8 cellular contexts compared by ENCODE assay signal in genomic region chr12:94460594-94460959, GRCh38. TPM values are rescaled to one million over a fixed set of nuclear protein-coding genes. Genes with fewer than 3 reads are reported as not detected.
DNase-seq lines count a peak whose midpoint lies in the region; ATAC-seq and TF ChIP-seq lines count a peak whose summit lies in the region.

No MANE protein-coding gene starts in this region.

- intact Hi-C loops in mammary epithelial cell (cut with micrococcal nuclease) = loop anchor here (1.0 kb wide), 1 partner anchor 72 kb away; no protein-coding TSS in a partner anchor

- ATAC-seq in GM19351 (IDR thresholded peaks at IDR 0.05; ENCODE audit: unreplicated experiment) (no peak), GM18870 (IDR thresholded peaks at IDR 0.05; ENCODE audit: unreplicated experiment) (no peak)

- 54% methylated on average over 6 of the region's 6 CpGs for WGBS in HUES64
- WGBS in mammary epithelial cell (ENCODE audit: low coverage, missing lambda C conversion rate) = 11% methylated on average over 6 of the region's 6 CpGs

- H3K79me2 ChIP-seq in mammary epithelial cell (ENCODE audit: insufficient read depth, low read length) = peaks cover 41% of the 10 kb centered on the region

- H3K4me3 ChIP-seq in AG09309 (ENCODE audit: control insufficient read depth, low read depth, low read length) (peak overlapping the region; percentile 90), HUES64 (ENCODE audit: low read length) (peak overlapping the region; percentile 81), mammary epithelial cell (replicated peaks in 1 of 3; ENCODE audit: insufficient read depth in 1 of 3, low read depth in 2 of 3, low read length in 3 of 3) (peak overlapping the region; percentile 72 to 95 (median 91)), muscle layer of duodenum (ENCODE audit: low read depth in 1 of 2, low read length in 2 of 2) (peak overlapping the region; percentile 81 to 93)

- CTCF ChIA-PET in mammary epithelial cell (lab: Charles Lee; ENCODE audit: low non-redundant PET) = no interaction called here

- TF ChIP-seq CTCF in AG09309 (IDR thresholded peaks at IDR 0.05; ENCODE audit: control insufficient read depth, insufficient read depth, low read depth, low read length, missing control alignments) (no peak), mammary epithelial cell (conservative IDR thresholded peaks at IDR 0.05 in 1 of 2, IDR thresholded peaks at IDR 0.05 in 1 of 2; ENCODE audit: extremely low read depth in 1 of 2, insufficient read depth in 1 of 2, low read depth in 1 of 2, low read length in 2 of 2) (no peak)

- peak overlapping the region; percentile 93 for H3K4me2 ChIP-seq in mammary epithelial cell (ENCODE audit: insufficient read depth, low read depth, low read length)

- no peaks in the 10 kb centered on the region for H3K9me3 ChIP-seq in HUES64 (ENCODE audit: insufficient read depth, low read depth, low read length)
- H3K9me3 ChIP-seq in mammary epithelial cell (replicated peaks; ENCODE audit: insufficient read depth, low read length) = no peaks in the 10 kb centered on the region
- no peaks in the 10 kb centered on the region for H3K9me3 ChIP-seq in muscle layer of duodenum (ENCODE audit: control insufficient read depth in 1 of 2, low read length in 2 of 2)

- peak overlapping the region; percentile 88 for H2AFZ ChIP-seq in mammary epithelial cell (ENCODE audit: low read depth, low read length)

- DNase-seq in AG09309 (ENCODE audit: low read depth) = no peak
- no peak for DNase-seq in mammary epithelial cell
- no peak for DNase-seq in NCI-H146 treated with DMSO at 0.1 percent for 48 hours (lab: John Stamatoyannopoulos, UW; ENCODE audit: unreplicated experiment)
- DNase-seq in LoVo (ENCODE audit: low spot score) = no peak

- no peaks in the 10 kb centered on the region for H4K20me1 ChIP-seq in mammary epithelial cell (ENCODE audit: insufficient read depth, low read length)

- dilution Hi-C loops in mammary epithelial cell (cut with HindIII; ENCODE audit: low sequenced_read_pairs) = no loop called here

- TSS peak; percentile 54 for BruUV-seq in mammary epithelial cell (replicated peaks; lab: Mats Ljungman, UMichigan)

- no peak overlapping the region for H3K27ac ChIP-seq in HUES64 (ENCODE audit: low read depth, low read length)
- H3K27ac ChIP-seq in mammary epithelial cell (ENCODE audit: insufficient read depth, low read depth, low read length) = peak overlapping the region; percentile 95
- peak overlapping the region; percentile 68 for H3K27ac ChIP-seq in muscle layer of duodenum (ENCODE audit: low read length)

- H3K36me3 ChIP-seq in HUES64 (ENCODE audit: insufficient read depth, low read length) (no peaks in the 10 kb centered on the region), mammary epithelial cell (ENCODE audit: insufficient read depth, low read length) (no peaks in the 10 kb centered on the region), muscle layer of duodenum (ENCODE audit: control insufficient read depth in 1 of 2, insufficient read depth in 2 of 2, low read length in 2 of 2) (no peaks in the 10 kb centered on the region)

- in situ Hi-C loops in mammary epithelial cell (cut with MboI; ENCODE audit: low sequenced_read_pairs in 2 of 2) = no loop called here

- peaks cover 12% of the 10 kb centered on the region for H3K4me1 ChIP-seq in HUES64 (ENCODE audit: insufficient read depth, low read length)
- no peaks in the 10 kb centered on the region for H3K4me1 ChIP-seq in mammary epithelial cell (ENCODE audit: insufficient read depth, low read length)
- peaks cover 5 to 6% of the 10 kb centered on the region in 2 donors for H3K4me1 ChIP-seq in muscle layer of duodenum (ENCODE audit: control insufficient read depth in 1 of 2, insufficient read depth in 2 of 2, low read length in 2 of 2)

- H3K9ac ChIP-seq in HUES64 (ENCODE audit: low read depth, low read length) (peak overlapping the region; percentile 82), mammary epithelial cell (ENCODE audit: insufficient read depth, low read length) (peak overlapping the region; percentile 98)

- peaks cover 8% of the 10 kb centered on the region for H3K27me3 ChIP-seq in HUES64 (ENCODE audit: insufficient read depth, low read length)
- no peaks in the 10 kb centered on the region for H3K27me3 ChIP-seq in mammary epithelial cell (ENCODE audit: insufficient read depth, low read length)
- no peaks in the 10 kb centered on the region for H3K27me3 ChIP-seq in muscle layer of duodenum (ENCODE audit: low read depth, low read length)

RNA-seq across cellular contexts. Expression of gene CEP83, which starts 0.9 kb away (rescaled TPM):
- polyA plus RNA-seq in HUES64 (2013, experiment 1 of 2) = 12.6 TPM
- 13.9 TPM for polyA plus RNA-seq in HUES64 (2013, experiment 2 of 2)
- total RNA-seq in mammary epithelial cell = 10 to 100 TPM; 10.0 to 22.8 TPM
- 5.4 TPM for polyA plus RNA-seq in mammary epithelial cell
- 5.4 TPM for polyA minus RNA-seq in mammary epithelial cell
